Comparison of ENCODE assay signal across 19 cellular contexts in genomic region chr2:9135804-9136558, GRCh38.
DNase-seq lines count a peak whose midpoint lies in the region; TF ChIP-seq lines count a peak whose summit lies in the region.
"Had no signal": no experiment of that assay in that cellular context is flagged by ENCODE, and none has a peak within 500 bp of the region (broad histone marks: within the 10 kb centered on the region; RNA-seq: fewer than 3 reads in every experiment).

No MANE protein-coding gene starts in this region.

- H3K9me3 ChIP-seq in NT2/D1 (ENCODE audit: insufficient read depth, low read length) (peaks cover 5% of the 10 kb centered on the region; the same call in 1 of the 2 replicates), trophoblast cell (ENCODE audit: insufficient read depth, low read depth, low read length) (peaks cover 4% of the 10 kb centered on the region)
- H3K9me3 ChIP-seq: neutrophil, upper lobe of left lung had no signal

- TF ChIP-seq CTCF in epithelial cell of esophagus (IDR thresholded peaks at IDR 0.05; ENCODE audit: insufficient read depth, low read depth, low read length, missing control alignments), result no peak

- no peak overlapping the region for H2AK5ac ChIP-seq in trophoblast cell (ENCODE audit: low read length)

- H3K27ac ChIP-seq in trophoblast cell (ENCODE audit: low read depth, low read length), result no peak overlapping the region
- H3K27ac ChIP-seq: KMS-11, neutrophil, upper lobe of left lung had no signal

- no peak overlapping the region for H2BK120ac ChIP-seq in trophoblast cell (ENCODE audit: insufficient read depth, low read length, poor library complexity)

- H3K4me1 ChIP-seq in NT2/D1 (ENCODE audit: insufficient read depth, insufficient read length) (peaks cover 4% of the 10 kb centered on the region), trophoblast cell (ENCODE audit: control insufficient read depth in 1 of 2, insufficient read depth in 2 of 2, low read length in 2 of 2) (no peaks in the 10 kb centered on the region)

- H3K9ac ChIP-seq in NT2/D1 (ENCODE audit: insufficient read length, low read depth) (no peak overlapping the region), trophoblast cell (ENCODE audit: low read length) (peak overlapping the region; percentile 22)
- H3K9ac ChIP-seq: KMS-11 had no signal

- no peaks in the 10 kb centered on the region for H3K36me3 ChIP-seq in NT2/D1 (ENCODE audit: insufficient read depth, insufficient read length, low read length)
- H3K36me3 ChIP-seq in trophoblast cell (ENCODE audit: control insufficient read depth in 1 of 2, insufficient read depth in 2 of 2, low read length in 2 of 2), result peaks cover 0 to 2% of the 10 kb centered on the region in 2 experiments
- H3K36me3 ChIP-seq: neutrophil, upper lobe of left lung had no signal

- H3K79me2 ChIP-seq in trophoblast cell (ENCODE audit: control insufficient read depth, insufficient read depth, low read length, poor library complexity), result no peaks in the 10 kb centered on the region

- H4K12ac ChIP-seq in trophoblast cell (ENCODE audit: low read depth, low read length), result no peak overlapping the region

- H2BK12ac ChIP-seq in trophoblast cell (ENCODE audit: low read length), result no peak overlapping the region

- no peak overlapping the region for H3K4me3 ChIP-seq in NT2/D1 (ENCODE audit: insufficient read length, low read depth)
- no peak overlapping the region for H3K4me3 ChIP-seq in epithelial cell of esophagus (ENCODE audit: low read length)
- H3K4me3 ChIP-seq in trophoblast cell (ENCODE audit: low read depth, low read length), result no peak overlapping the region

- H3K4me2 ChIP-seq in trophoblast cell (ENCODE audit: low read length), result no peak overlapping the region
- H3K4me2 ChIP-seq: KMS-11 had no signal

- DNase-seq in AG20443 (ENCODE audit: low spot score) (peak; percentile 45), NT2/D1 (ENCODE audit: low read depth, low spot score) (peak; percentile 48), epithelial cell of esophagus (ENCODE audit: low read depth) (peak; percentile 37), trophoblast cell (no peak), NCI-H128 (lab: John Stamatoyannopoulos, UW; ENCODE audit: unreplicated experiment) (no peak), foreskin melanocyte (no peak), SIG-M5 (lab: John Stamatoyannopoulos, UW) (no peak)
- DNase-seq in stimulated activated CD8-positive, alpha-beta memory T cell treated with anti-CD3 and anti-CD28 coated beads, Interleukin-4, amount 100 ng/mL, for 48 hours, result no peak
- DNase-seq: activated CD4-positive, alpha-beta T cell treated with anti-CD3 and anti-CD28 coated beads for 4 hours; activated naive CD4-positive, alpha-beta T cell treated with anti-CD3 and anti-CD28 coated beads, Interleukin-2, amount 10 ng/mL, durations not matched to agents 7 days and 5 days; anterior cingulate cortex; CD4-positive, alpha-beta T cell; kidney glomerular epithelial cell; NCI-H187; NCI-H748 treated with DMSO at 0.1 percent for 48 hours; stimulated activated CD4-positive, alpha-beta T cell treated with anti-CD3 and anti-CD28 coated beads, Interleukin-4, amount 100 ng/mL, for 24 hours; upper lobe of left lung had no signal

- no peak overlapping the region for H4K91ac ChIP-seq in trophoblast cell (ENCODE audit: low read depth, low read length)

- no CpG with 5 or more reads among the region's 16 CpGs for WGBS in trophoblast cell (ENCODE audit: extremely low coverage, insufficient coverage, insufficient read length)

- H3K27me3 ChIP-seq in NT2/D1 (ENCODE audit: insufficient read depth, insufficient read length) (no peaks in the 10 kb centered on the region), trophoblast cell (ENCODE audit: insufficient read depth, low read length) (no peaks in the 10 kb centered on the region)
- H3K27me3 ChIP-seq: neutrophil, upper lobe of left lung had no signal

- H2AFZ ChIP-seq in trophoblast cell (ENCODE audit: insufficient read depth, low read length, poor library complexity), result no peak overlapping the region

- no peak overlapping the region for H3K23ac ChIP-seq in trophoblast cell (ENCODE audit: low read length)

- no peak overlapping the region for H2BK5ac ChIP-seq in trophoblast cell (ENCODE audit: low read depth, low read length, poor library complexity)

- no peak overlapping the region for H3K4ac ChIP-seq in trophoblast cell (ENCODE audit: low read depth, low read length)

- no peak overlapping the region for H3K14ac ChIP-seq in trophoblast cell (ENCODE audit: low read length)

- no peak overlapping the region for H3K18ac ChIP-seq in trophoblast cell (ENCODE audit: low read length)

- no peaks in the 10 kb centered on the region for H3K79me1 ChIP-seq in trophoblast cell (ENCODE audit: low read length)

- H4K8ac ChIP-seq in trophoblast cell (ENCODE audit: low read depth, low read length), result no peak overlapping the region

Comparison
In these comparisons a context has a peak if more than half of its experiments do, and no peak if none do; other contexts are left out.
1. DNase-seq: peak in AG20443 (single experiment), NT2/D1 (single experiment) and epithelial cell of esophagus (single experiment); none in trophoblast cell (0 of 2), NCI-H128 (single experiment), foreskin melanocyte (single experiment), stimulated activated CD8-positive, alpha-beta memory T cell treated with anti-CD3 and anti-CD28 coated beads, Interleukin-4, amount 100 ng/mL, for 48 hours (single experiment) and SIG-M5 (single experiment).